Comparison of ENCODE assay signal across 9 cellular contexts in the genomic region with DNA sequence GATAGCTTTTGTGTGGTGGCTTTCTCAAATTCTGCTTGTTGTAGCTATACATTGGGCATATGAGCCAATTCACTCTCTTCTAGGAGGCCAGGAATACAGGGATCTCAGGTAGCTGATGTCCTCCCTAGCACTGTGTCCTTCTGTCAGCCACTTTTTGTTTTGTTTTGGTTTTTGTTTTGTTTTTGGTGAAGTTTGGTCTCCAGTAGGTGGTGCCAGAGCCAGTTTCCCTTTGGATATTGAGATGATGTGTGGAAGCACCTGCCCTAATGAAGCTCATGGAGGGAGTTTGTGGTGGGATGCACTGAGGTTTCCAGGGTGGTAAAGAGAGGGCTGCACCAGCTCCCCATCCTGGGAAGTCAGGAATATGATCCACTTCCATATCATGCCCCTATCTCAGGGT.
DNase-seq lines count a peak whose midpoint lies in the region; ATAC-seq, FAIRE-seq and TF ChIP-seq lines count a peak whose summit lies in the region.
"Had no signal": no experiment of that assay in that cellular context is flagged by ENCODE, and none has a peak within 500 bp of the region (broad histone marks: within the 10 kb centered on the region; RNA-seq: fewer than 3 reads in every experiment).

No MANE protein-coding gene starts in this region.

- ATAC-seq in GM18909 (IDR thresholded peaks at IDR 0.05; ENCODE audit: poor library complexity, unreplicated experiment), result peak; percentile 63
- ATAC-seq in HG02798 (IDR thresholded peaks at IDR 0.05; ENCODE audit: poor library complexity, unreplicated experiment), result peak; percentile 54
- peak; percentile 73 for ATAC-seq in SK-N-SH treated with all-trans-retinoic acid at 6 μM for 48 hours
- ATAC-seq in HG03025 (IDR thresholded peaks at IDR 0.05; ENCODE audit: low FRiP score, unreplicated experiment), result no peak

- TF ChIP-seq CTCF in retinal pigment epithelial cell (conservative IDR thresholded peaks at IDR 0.05; ENCODE audit: low read depth, low read length) (peak; percentile 51), kidney (IDR thresholded peaks at IDR 0.05; ENCODE audit: borderline replicate concordance, extremely low read depth, insufficient read depth) (no peak)

- H3K9ac ChIP-seq in kidney (ENCODE audit: low read length in 2 of 2), result no peak overlapping the region

- H3K4me3 ChIP-seq in retinal pigment epithelial cell (ENCODE audit: low read length) (no peak overlapping the region), kidney (ENCODE audit: low read length in 2 of 2) (no peak overlapping the region)
- H3K4me3 ChIP-seq: lung had no signal

- H3K27ac ChIP-seq in kidney (ENCODE audit: low read depth in 2 of 2, low read length in 2 of 2), result no peak overlapping the region

- H3K4me1 ChIP-seq in kidney (ENCODE audit: control insufficient read depth in 1 of 2, insufficient read depth in 1 of 2, low read depth in 1 of 2, low read length in 2 of 2), result no peaks in the 10 kb centered on the region

- FAIRE-seq in kidney (lab: Jason Lieb, UNC), result no peak

- no peaks in the 10 kb centered on the region for H3K36me3 ChIP-seq in kidney (ENCODE audit: control insufficient read depth in 1 of 2, insufficient read depth in 2 of 2, low read length in 2 of 2)

- DNase-seq in retinal pigment epithelial cell (ENCODE audit: low read depth), result no peak
- DNase-seq in AG08396 (ENCODE audit: low spot score), result no peak
- DNase-seq in kidney, result no peak
- DNase-seq: activated CD4-positive, alpha-beta T cell treated with anti-CD3 and anti-CD28 coated beads for 4 hours had no signal

- no peaks in the 10 kb centered on the region for H3K9me3 ChIP-seq in kidney (ENCODE audit: control insufficient read depth in 1 of 2, low read length in 2 of 2)

- intact Hi-C loops in kidney (cut with DNase I), result no loop called here

TF ChIP-seq in SK-N-SH treated with all-trans-retinoic acid at 6 μM for 48 hours, 23 proteins besides CTCF, POLR2A, EP300 and RAD21:
- TF ChIP-seq TCF4 (CRISPR knock-in tag; IDR thresholded peaks at IDR 0.05; ENCODE audit: borderline replicate concordance) (no peak), CSDC2 (CRISPR knock-in tag; IDR thresholded peaks at IDR 0.05) (no peak), CREB5 (CRISPR knock-in tag; IDR thresholded peaks at IDR 0.05; ENCODE audit: low read depth) (no peak), ZFP3 (CRISPR knock-in tag; IDR thresholded peaks at IDR 0.05) (no peak), PATZ1 (CRISPR knock-in tag; IDR thresholded peaks at IDR 0.05; ENCODE audit: borderline replicate concordance) (no peak), OSR1 (CRISPR knock-in tag; IDR thresholded peaks at IDR 0.05) (no peak), ESRRG (CRISPR knock-in tag; IDR thresholded peaks at IDR 0.05) (no peak), ZNF70 (CRISPR knock-in tag; IDR thresholded peaks at IDR 0.05) (no peak), ZNF8 (CRISPR knock-in tag; IDR thresholded peaks at IDR 0.05) (no peak), ISL1 (CRISPR knock-in tag; IDR thresholded peaks at IDR 0.05) (no peak), TOX (CRISPR knock-in tag; IDR thresholded peaks at IDR 0.05; ENCODE audit: borderline replicate concordance) (no peak)
- TF ChIP-seq, protein P1, sequence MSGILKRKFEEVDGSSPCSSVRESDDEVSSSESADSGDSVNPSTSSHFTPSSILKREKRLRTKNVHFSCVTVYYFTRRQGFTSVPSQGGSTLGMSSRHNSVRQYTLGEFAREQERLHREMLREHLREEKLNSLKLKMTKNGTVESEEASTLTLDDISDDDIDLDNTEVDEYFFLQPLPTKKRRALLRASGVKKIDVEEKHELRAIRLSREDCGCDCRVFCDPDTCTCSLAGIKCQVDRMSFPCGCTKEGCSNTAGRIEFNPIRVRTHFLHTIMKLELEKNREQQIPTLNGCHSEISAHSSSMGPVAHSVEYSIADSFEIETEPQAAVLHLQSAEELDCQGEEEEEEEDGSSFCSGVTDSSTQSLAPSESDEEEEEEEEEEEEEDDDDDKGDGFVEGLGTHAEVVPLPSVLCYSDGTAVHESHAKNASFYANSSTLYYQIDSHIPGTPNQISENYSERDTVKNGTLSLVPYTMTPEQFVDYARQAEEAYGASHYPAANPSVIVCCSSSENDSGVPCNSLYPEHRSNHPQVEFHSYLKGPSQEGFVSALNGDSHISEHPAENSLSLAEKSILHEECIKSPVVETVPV (CRISPR knock-in tag; IDR thresholded peaks at IDR 0.05), result no peak
- TF ChIP-seq, protein P2, sequence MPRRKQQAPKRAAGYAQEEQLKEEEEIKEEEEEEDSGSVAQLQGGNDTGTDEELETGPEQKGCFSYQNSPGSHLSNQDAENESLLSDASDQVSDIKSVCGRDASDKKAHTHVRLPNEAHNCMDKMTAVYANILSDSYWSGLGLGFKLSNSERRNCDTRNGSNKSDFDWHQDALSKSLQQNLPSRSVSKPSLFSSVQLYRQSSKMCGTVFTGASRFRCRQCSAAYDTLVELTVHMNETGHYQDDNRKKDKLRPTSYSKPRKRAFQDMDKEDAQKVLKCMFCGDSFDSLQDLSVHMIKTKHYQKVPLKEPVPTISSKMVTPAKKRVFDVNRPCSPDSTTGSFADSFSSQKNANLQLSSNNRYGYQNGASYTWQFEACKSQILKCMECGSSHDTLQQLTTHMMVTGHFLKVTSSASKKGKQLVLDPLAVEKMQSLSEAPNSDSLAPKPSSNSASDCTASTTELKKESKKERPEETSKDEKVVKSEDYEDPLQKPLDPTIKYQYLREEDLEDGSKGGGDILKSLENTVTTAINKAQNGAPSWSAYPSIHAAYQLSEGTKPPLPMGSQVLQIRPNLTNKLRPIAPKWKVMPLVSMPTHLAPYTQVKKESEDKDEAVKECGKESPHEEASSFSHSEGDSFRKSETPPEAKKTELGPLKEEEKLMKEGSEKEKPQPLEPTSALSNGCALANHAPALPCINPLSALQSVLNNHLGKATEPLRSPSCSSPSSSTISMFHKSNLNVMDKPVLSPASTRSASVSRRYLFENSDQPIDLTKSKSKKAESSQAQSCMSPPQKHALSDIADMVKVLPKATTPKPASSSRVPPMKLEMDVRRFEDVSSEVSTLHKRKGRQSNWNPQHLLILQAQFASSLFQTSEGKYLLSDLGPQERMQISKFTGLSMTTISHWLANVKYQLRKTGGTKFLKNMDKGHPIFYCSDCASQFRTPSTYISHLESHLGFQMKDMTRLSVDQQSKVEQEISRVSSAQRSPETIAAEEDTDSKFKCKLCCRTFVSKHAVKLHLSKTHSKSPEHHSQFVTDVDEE (CRISPR knock-in tag; IDR thresholded peaks at IDR 0.05), result no peak
- TF ChIP-seq, protein P3, sequence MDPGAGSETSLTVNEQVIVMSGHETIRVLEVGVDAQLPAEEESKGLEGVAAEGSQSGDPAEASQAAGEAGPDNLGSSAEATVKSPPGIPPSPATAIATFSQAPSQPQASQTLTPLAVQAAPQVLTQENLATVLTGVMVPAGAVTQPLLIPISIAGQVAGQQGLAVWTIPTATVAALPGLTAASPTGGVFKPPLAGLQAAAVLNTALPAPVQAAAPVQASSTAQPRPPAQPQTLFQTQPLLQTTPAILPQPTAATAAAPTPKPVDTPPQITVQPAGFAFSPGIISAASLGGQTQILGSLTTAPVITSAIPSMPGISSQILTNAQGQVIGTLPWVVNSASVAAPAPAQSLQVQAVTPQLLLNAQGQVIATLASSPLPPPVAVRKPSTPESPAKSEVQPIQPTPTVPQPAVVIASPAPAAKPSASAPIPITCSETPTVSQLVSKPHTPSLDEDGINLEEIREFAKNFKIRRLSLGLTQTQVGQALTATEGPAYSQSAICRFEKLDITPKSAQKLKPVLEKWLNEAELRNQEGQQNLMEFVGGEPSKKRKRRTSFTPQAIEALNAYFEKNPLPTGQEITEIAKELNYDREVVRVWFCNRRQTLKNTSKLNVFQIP (CRISPR knock-in tag; IDR thresholded peaks at IDR 0.05; ENCODE audit: borderline replicate concordance, low read depth), result no peak
